ENCODE assay signal across 26 cellular contexts in genomic region chr5:20538341-20538740, GRCh38.
"Had no signal": no experiment of that assay in that cellular context is flagged by ENCODE, and none has a peak within 500 bp of the region (broad histone marks: within the 10 kb centered on the region; RNA-seq: fewer than 3 reads in every experiment).

No MANE protein-coding gene starts in this region.

- H3K36me3 ChIP-seq: esophagus squamous epithelium, heart right ventricle, left lung, neural progenitor cell, right lobe of liver, thyroid gland had no signal

- DNase-seq: cortex of kidney; effector memory CD8-positive, alpha-beta T cell; erythroblast; esophagus squamous epithelium; foreskin melanocyte; glutamatergic neuron; heart right ventricle; hippocampal formation; left cardiac atrium; left lung; mesendoderm; midbrain; naive thymus-derived CD4-positive, alpha-beta T cell; right lobe of liver; small intestine; stimulated activated CD4-positive, alpha-beta T cell treated with anti-CD3 and anti-CD28 coated beads, Interleukin-1b, Interleukin-23, amount 100 ng/mL, for 48 hours; stimulated activated CD4-positive, alpha-beta T cell treated with anti-CD3 and anti-CD28 coated beads, Interleukin-4, amount 100 ng/mL, for 1 hour; stimulated activated CD8-positive, alpha-beta memory T cell treated with anti-CD3 and anti-CD28 coated beads, Interleukin-4, amount 100 ng/mL, for 48 hours; stimulated activated naive CD4-positive, alpha-beta T cell; stimulated activated naive CD8-positive, alpha-beta T cell treated with anti-CD3 and anti-CD28 coated beads, Interleukin-15, amount 100 ng/mL, for 72 hours; thyroid gland; trophoblast cell had no signal

- H2AFZ ChIP-seq: neural progenitor cell, parathyroid adenoma had no signal

- FAIRE-seq: endometrium, islet of Langerhans, small intestine had no signal

- H3K27ac ChIP-seq: esophagus squamous epithelium, heart right ventricle, left lung, neural progenitor cell, parathyroid adenoma, right lobe of liver, thyroid gland had no signal

- H3K79me2 ChIP-seq: parathyroid adenoma had no signal

- H3K9ac ChIP-seq: neural progenitor cell, parathyroid adenoma had no signal

- H3K9me3 ChIP-seq: esophagus squamous epithelium, right lobe of liver, thyroid gland had no signal

- H3K4me2 ChIP-seq: neural progenitor cell had no signal

- ATAC-seq: effector memory CD8-positive, alpha-beta T cell; heart right ventricle; left cardiac atrium; left lung; naive thymus-derived CD4-positive, alpha-beta T cell; right lobe of liver; stimulated activated naive CD8-positive, alpha-beta T cell treated with anti-CD3 and anti-CD28 coated beads, Interleukin-15, amount 100 ng/mL, for 72 hours had no signal

- H3K4me3 ChIP-seq: esophagus squamous epithelium, heart right ventricle, left lung, neural progenitor cell, right lobe of liver, thyroid gland had no signal

- H3K27me3 ChIP-seq: esophagus squamous epithelium, heart right ventricle, left lung, neural progenitor cell, right lobe of liver, thyroid gland had no signal
